ENCODE assay signal across 1 cellular context in the genomic region with DNA sequence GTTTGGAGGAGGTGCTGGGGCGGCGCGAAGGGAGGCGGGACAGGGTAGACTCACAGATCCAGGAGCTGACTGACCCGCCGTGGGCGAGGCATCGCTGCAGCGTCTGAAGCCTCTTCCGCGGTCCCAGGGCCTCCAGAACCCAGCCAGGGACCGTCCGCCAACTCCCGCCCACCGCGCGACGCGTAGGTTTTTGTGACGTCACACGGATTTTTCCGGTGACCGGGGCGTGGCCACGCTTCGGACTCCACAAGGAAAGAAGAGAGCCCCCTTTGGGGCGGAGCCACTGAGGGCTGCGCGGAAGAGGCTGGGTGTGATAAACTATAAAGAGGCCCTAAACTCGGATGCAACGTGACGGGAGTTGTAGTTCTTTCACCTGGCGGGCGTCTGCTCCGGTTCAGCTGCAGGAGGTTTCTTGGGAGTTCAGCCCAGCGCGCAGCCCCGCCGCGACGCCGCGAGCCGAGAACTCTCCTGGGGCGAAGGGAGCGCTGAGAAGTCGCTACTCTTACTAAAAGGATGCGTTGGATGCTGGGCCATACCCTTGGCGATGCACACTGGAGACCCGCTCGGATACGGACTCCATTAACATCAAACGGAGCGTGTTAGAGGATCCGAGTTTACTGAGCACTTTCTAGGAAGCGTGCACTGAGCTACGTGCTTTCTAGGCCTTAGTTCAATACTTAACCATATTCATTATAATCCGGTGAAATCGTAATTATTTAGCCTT.
A peak's percentile ranks its signal among the peaks of the same experiment; 100 is the strongest.
TF ChIP-seq lines count a peak whose summit lies in the region.

A gene (minus strand): TSS at position 105 of the 724 bp plus-strand sequence. CDS start 13 bp downstream, at position 92.

TF ChIP-seq in WTC11, 78 proteins besides CTCF, POLR2A, EP300 and RAD21 (continued from another document and continues in another):
- TF ChIP-seq, protein P1, sequence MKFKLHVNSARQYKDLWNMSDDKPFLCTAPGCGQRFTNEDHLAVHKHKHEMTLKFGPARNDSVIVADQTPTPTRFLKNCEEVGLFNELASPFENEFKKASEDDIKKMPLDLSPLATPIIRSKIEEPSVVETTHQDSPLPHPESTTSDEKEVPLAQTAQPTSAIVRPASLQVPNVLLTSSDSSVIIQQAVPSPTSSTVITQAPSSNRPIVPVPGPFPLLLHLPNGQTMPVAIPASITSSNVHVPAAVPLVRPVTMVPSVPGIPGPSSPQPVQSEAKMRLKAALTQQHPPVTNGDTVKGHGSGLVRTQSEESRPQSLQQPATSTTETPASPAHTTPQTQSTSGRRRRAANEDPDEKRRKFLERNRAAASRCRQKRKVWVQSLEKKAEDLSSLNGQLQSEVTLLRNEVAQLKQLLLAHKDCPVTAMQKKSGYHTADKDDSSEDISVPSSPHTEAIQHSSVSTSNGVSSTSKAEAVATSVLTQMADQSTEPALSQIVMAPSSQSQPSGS (CRISPR knock-in tag; IDR thresholded peaks at IDR 0.05; ENCODE audit: borderline replicate concordance, low read depth) = 0 out of 2 replicates have a peak, but pooled peaks have one; percentile 16
- TF ChIP-seq, protein P2, sequence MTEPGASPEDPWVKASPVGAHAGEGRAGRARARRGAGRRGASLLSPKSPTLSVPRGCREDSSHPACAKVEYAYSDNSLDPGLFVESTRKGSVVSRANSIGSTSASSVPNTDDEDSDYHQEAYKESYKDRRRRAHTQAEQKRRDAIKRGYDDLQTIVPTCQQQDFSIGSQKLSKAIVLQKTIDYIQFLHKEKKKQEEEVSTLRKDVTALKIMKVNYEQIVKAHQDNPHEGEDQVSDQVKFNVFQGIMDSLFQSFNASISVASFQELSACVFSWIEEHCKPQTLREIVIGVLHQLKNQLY (CRISPR knock-in tag; IDR thresholded peaks at IDR 0.05) = no peak
- TF ChIP-seq SMAD4 (CRISPR knock-in tag; IDR thresholded peaks at IDR 0.05) (no peak), ZNF423 (CRISPR knock-in tag; IDR thresholded peaks at IDR 0.05) (peak; percentile 66), FOXP1 (CRISPR knock-in tag; IDR thresholded peaks at IDR 0.05; ENCODE audit: borderline replicate concordance) (no peak), EMX1 (CRISPR knock-in tag; IDR thresholded peaks at IDR 0.05) (no peak), OVOL2 (CRISPR knock-in tag; IDR thresholded peaks at IDR 0.05; ENCODE audit: borderline replicate concordance) (no peak), TCF7 (CRISPR knock-in tag; IDR thresholded peaks at IDR 0.05; ENCODE audit: low read depth) (no peak), IRF2 (CRISPR knock-in tag; IDR thresholded peaks at IDR 0.05; ENCODE audit: borderline replicate concordance, low read depth) (no peak), SP1 (CRISPR knock-in tag; conservative IDR thresholded peaks at IDR 0.05) (peak; percentile 93), ZNF416 (CRISPR knock-in tag; IDR thresholded peaks at IDR 0.05) (no peak), NR1H2 (CRISPR knock-in tag; IDR thresholded peaks at IDR 0.05) (no peak), ETV6 (CRISPR knock-in tag; IDR thresholded peaks at IDR 0.05) (peak; percentile 59; the same call in 1 of the 2 replicates), ZNF138 (CRISPR knock-in tag; conservative IDR thresholded peaks at IDR 0.05) (no peak), ZNF232 (CRISPR knock-in tag; IDR thresholded peaks at IDR 0.05) (no peak), CREM (CRISPR knock-in tag; IDR thresholded peaks at IDR 0.05) (peak; percentile 96), GRHL2 (CRISPR knock-in tag; IDR thresholded peaks at IDR 0.05; ENCODE audit: insufficient replicate concordance, severe bottlenecking) (no peak), NFYB (CRISPR knock-in tag; conservative IDR thresholded peaks at IDR 0.05; ENCODE audit: low read depth) (no peak), CREB1 (CRISPR knock-in tag; IDR thresholded peaks at IDR 0.05) (no peak; the same call in 1 of the 2 replicates), ATF1 (CRISPR knock-in tag; IDR thresholded peaks at IDR 0.05) (no peak), GTF2I (CRISPR knock-in tag; conservative IDR thresholded peaks at IDR 0.05) (no peak)
- TF ChIP-seq, protein P3, sequence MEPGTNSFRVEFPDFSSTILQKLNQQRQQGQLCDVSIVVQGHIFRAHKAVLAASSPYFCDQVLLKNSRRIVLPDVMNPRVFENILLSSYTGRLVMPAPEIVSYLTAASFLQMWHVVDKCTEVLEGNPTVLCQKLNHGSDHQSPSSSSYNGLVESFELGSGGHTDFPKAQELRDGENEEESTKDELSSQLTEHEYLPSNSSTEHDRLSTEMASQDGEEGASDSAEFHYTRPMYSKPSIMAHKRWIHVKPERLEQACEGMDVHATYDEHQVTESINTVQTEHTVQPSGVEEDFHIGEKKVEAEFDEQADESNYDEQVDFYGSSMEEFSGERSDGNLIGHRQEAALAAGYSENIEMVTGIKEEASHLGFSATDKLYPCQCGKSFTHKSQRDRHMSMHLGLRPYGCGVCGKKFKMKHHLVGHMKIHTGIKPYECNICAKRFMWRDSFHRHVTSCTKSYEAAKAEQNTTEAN (CRISPR knock-in tag; IDR thresholded peaks at IDR 0.05) = no peak
- TF ChIP-seq, protein P4, sequence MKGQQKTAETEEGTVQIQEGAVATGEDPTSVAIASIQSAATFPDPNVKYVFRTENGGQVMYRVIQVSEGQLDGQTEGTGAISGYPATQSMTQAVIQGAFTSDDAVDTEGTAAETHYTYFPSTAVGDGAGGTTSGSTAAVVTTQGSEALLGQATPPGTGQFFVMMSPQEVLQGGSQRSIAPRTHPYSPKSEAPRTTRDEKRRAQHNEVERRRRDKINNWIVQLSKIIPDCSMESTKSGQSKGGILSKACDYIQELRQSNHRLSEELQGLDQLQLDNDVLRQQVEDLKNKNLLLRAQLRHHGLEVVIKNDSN (CRISPR knock-in tag; IDR thresholded peaks at IDR 0.05) = no peak
- TF ChIP-seq, protein P5, sequence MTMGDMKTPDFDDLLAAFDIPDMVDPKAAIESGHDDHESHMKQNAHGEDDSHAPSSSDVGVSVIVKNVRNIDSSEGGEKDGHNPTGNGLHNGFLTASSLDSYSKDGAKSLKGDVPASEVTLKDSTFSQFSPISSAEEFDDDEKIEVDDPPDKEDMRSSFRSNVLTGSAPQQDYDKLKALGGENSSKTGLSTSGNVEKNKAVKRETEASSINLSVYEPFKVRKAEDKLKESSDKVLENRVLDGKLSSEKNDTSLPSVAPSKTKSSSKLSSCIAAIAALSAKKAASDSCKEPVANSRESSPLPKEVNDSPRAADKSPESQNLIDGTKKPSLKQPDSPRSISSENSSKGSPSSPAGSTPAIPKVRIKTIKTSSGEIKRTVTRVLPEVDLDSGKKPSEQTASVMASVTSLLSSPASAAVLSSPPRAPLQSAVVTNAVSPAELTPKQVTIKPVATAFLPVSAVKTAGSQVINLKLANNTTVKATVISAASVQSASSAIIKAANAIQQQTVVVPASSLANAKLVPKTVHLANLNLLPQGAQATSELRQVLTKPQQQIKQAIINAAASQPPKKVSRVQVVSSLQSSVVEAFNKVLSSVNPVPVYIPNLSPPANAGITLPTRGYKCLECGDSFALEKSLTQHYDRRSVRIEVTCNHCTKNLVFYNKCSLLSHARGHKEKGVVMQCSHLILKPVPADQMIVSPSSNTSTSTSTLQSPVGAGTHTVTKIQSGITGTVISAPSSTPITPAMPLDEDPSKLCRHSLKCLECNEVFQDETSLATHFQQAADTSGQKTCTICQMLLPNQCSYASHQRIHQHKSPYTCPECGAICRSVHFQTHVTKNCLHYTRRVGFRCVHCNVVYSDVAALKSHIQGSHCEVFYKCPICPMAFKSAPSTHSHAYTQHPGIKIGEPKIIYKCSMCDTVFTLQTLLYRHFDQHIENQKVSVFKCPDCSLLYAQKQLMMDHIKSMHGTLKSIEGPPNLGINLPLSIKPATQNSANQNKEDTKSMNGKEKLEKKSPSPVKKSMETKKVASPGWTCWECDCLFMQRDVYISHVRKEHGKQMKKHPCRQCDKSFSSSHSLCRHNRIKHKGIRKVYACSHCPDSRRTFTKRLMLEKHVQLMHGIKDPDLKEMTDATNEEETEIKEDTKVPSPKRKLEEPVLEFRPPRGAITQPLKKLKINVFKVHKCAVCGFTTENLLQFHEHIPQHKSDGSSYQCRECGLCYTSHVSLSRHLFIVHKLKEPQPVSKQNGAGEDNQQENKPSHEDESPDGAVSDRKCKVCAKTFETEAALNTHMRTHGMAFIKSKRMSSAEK (CRISPR knock-in tag; IDR thresholded peaks at IDR 0.05; ENCODE audit: borderline replicate concordance) = no peak
- TF ChIP-seq, protein P6, sequence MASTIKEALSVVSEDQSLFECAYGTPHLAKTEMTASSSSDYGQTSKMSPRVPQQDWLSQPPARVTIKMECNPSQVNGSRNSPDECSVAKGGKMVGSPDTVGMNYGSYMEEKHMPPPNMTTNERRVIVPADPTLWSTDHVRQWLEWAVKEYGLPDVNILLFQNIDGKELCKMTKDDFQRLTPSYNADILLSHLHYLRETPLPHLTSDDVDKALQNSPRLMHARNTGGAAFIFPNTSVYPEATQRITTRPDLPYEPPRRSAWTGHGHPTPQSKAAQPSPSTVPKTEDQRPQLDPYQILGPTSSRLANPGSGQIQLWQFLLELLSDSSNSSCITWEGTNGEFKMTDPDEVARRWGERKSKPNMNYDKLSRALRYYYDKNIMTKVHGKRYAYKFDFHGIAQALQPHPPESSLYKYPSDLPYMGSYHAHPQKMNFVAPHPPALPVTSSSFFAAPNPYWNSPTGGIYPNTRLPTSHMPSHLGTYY (CRISPR knock-in tag; IDR thresholded peaks at IDR 0.05) = no peak
- TF ChIP-seq, protein P7, sequence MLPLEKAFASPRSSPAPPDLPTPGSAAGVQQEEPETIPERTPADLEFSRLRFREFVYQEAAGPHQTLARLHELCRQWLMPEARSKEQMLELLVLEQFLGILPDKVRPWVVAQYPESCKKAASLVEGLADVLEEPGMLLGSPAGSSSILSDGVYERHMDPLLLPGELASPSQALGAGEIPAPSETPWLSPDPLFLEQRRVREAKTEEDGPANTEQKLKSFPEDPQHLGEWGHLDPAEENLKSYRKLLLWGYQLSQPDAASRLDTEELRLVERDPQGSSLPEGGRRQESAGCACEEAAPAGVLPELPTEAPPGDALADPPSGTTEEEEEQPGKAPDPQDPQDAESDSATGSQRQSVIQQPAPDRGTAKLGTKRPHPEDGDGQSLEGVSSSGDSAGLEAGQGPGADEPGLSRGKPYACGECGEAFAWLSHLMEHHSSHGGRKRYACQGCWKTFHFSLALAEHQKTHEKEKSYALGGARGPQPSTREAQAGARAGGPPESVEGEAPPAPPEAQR (CRISPR knock-in tag; IDR thresholded peaks at IDR 0.05) = no peak
- TF ChIP-seq, protein P8, sequence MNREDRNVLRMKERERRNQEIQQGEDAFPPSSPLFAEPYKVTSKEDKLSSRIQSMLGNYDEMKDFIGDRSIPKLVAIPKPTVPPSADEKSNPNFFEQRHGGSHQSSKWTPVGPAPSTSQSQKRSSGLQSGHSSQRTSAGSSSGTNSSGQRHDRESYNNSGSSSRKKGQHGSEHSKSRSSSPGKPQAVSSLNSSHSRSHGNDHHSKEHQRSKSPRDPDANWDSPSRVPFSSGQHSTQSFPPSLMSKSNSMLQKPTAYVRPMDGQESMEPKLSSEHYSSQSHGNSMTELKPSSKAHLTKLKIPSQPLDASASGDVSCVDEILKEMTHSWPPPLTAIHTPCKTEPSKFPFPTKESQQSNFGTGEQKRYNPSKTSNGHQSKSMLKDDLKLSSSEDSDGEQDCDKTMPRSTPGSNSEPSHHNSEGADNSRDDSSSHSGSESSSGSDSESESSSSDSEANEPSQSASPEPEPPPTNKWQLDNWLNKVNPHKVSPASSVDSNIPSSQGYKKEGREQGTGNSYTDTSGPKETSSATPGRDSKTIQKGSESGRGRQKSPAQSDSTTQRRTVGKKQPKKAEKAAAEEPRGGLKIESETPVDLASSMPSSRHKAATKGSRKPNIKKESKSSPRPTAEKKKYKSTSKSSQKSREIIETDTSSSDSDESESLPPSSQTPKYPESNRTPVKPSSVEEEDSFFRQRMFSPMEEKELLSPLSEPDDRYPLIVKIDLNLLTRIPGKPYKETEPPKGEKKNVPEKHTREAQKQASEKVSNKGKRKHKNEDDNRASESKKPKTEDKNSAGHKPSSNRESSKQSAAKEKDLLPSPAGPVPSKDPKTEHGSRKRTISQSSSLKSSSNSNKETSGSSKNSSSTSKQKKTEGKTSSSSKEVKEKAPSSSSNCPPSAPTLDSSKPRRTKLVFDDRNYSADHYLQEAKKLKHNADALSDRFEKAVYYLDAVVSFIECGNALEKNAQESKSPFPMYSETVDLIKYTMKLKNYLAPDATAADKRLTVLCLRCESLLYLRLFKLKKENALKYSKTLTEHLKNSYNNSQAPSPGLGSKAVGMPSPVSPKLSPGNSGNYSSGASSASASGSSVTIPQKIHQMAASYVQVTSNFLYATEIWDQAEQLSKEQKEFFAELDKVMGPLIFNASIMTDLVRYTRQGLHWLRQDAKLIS (CRISPR knock-in tag; IDR thresholded peaks at IDR 0.05; ENCODE audit: borderline replicate concordance) = no peak
- TF ChIP-seq, protein P9, sequence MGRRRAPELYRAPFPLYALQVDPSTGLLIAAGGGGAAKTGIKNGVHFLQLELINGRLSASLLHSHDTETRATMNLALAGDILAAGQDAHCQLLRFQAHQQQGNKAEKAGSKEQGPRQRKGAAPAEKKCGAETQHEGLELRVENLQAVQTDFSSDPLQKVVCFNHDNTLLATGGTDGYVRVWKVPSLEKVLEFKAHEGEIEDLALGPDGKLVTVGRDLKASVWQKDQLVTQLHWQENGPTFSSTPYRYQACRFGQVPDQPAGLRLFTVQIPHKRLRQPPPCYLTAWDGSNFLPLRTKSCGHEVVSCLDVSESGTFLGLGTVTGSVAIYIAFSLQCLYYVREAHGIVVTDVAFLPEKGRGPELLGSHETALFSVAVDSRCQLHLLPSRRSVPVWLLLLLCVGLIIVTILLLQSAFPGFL (CRISPR knock-in tag; IDR thresholded peaks at IDR 0.05; ENCODE audit: borderline replicate concordance) = no peak; the same call in 1 of the 2 replicates
- TF ChIP-seq, protein P10, sequence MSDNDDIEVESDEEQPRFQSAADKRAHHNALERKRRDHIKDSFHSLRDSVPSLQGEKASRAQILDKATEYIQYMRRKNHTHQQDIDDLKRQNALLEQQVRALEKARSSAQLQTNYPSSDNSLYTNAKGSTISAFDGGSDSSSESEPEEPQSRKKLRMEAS (CRISPR knock-in tag; IDR thresholded peaks at IDR 0.05) = peak; percentile 95
- TF ChIP-seq, protein P11, sequence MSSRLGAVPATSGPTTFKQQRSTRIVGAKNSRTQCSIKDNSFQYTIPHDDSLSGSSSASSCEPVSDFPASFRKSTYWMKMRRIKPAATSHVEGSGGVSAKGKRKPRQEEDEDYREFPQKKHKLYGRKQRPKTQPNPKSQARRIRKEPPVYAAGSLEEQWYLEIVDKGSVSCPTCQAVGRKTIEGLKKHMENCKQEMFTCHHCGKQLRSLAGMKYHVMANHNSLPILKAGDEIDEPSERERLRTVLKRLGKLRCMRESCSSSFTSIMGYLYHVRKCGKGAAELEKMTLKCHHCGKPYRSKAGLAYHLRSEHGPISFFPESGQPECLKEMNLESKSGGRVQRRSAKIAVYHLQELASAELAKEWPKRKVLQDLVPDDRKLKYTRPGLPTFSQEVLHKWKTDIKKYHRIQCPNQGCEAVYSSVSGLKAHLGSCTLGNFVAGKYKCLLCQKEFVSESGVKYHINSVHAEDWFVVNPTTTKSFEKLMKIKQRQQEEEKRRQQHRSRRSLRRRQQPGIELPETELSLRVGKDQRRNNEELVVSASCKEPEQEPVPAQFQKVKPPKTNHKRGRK (CRISPR knock-in tag; IDR thresholded peaks at IDR 0.05; ENCODE audit: borderline replicate concordance) = no peak
- TF ChIP-seq, protein P12, sequence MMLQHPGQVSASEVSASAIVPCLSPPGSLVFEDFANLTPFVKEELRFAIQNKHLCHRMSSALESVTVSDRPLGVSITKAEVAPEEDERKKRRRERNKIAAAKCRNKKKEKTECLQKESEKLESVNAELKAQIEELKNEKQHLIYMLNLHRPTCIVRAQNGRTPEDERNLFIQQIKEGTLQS (CRISPR knock-in tag; conservative IDR thresholded peaks at IDR 0.05) = no peak
